ENCODE assay signal across 9 cellular contexts in the genomic region with DNA sequence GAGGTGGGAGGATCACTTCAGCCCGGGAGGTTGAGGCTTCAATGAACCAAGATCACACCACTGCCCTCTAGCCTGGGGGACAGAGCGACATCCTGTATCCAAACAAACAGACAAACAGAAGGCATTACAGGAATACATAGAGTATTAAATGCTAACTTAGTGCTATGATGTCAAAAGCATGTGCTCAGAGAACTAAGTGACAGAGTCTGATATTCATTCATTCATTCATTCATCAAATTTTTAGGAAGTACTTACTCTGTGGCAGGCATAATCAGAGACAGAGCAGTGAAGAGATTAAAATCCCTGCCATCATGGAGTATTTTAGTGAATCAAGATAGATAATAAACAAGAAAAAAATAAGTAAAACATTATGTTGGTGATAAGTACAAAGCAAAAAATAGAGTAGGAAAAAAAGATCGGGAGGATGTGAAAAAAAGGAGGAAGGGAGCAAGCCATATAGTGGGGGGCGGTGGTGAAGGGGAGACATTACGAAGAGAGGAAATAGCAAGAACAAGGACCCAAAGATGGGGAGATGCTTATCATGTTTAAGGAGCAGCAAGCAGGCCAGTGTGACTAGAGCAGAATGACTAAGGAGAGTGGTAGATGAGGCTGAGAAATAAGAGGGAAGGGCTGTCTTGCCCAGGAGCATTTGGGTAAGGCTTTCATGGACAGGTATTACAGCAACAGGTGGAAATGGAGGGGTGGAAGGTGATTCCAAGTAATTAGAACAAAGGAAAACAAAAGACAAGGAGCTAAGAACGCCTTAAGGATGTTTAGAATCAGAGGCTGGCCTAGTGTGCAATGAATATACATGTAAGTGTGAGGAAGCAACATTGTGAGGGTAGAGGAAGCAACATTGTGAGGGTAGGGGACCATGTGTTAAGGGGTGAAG. TPM values are rescaled to one million over a fixed set of nuclear protein-coding genes. Genes with fewer than 3 reads are reported as not detected.
DNase-seq lines count a peak whose midpoint lies in the region; TF ChIP-seq lines count a peak whose summit lies in the region.
"Had no signal": no experiment of that assay in that cellular context is flagged by ENCODE, and none has a peak within 500 bp of the region (broad histone marks: within the 10 kb centered on the region; RNA-seq: fewer than 3 reads in every experiment).

No MANE protein-coding gene starts in this region.

- H3K36me3 ChIP-seq in HUES64 (ENCODE audit: insufficient read depth, low read length) (peaks cover 3% of the 10 kb centered on the region), brain microvascular endothelial cell (replicated peaks) (peaks cover 3% of the 10 kb centered on the region), mesendoderm (ENCODE audit: control insufficient read depth, insufficient read depth, low read length) (no peaks in the 10 kb centered on the region), WERI-Rb-1 (peaks cover 22% of the 10 kb centered on the region)
- H3K36me3 ChIP-seq: ascending aorta had no signal

- H3K27me3 ChIP-seq in HUES64 (ENCODE audit: insufficient read depth, low read length) (peaks cover 12% of the 10 kb centered on the region; the same call in 1 of the 2 replicates), brain microvascular endothelial cell (replicated peaks) (no peaks in the 10 kb centered on the region), mesendoderm (ENCODE audit: insufficient read depth, low read length, poor library complexity) (no peaks in the 10 kb centered on the region), WERI-Rb-1 (ENCODE audit: insufficient read depth, low read depth, severe bottlenecking) (no peaks in the 10 kb centered on the region)
- H3K27me3 ChIP-seq: ascending aorta had no signal

- H3K79me2 ChIP-seq in mesendoderm (ENCODE audit: control insufficient read depth, insufficient read depth, low read length), result peaks cover 51% of the 10 kb centered on the region

- peaks cover 6% of the 10 kb centered on the region for H3K79me1 ChIP-seq in mesendoderm (ENCODE audit: low read length)

- H3K9me3 ChIP-seq in HUES64 (ENCODE audit: insufficient read depth, low read depth, low read length), result no peaks in the 10 kb centered on the region
- H3K9me3 ChIP-seq in WERI-Rb-1 (ENCODE audit: severe bottlenecking), result no peaks in the 10 kb centered on the region
- H3K9me3 ChIP-seq: ascending aorta had no signal

- no peak for DNase-seq in AG04449 (ENCODE audit: low read depth, low spot score)
- DNase-seq in brain microvascular endothelial cell, result peak; percentile 34
- DNase-seq in mesendoderm, result peak; percentile 31
- no peak for DNase-seq in SIG-M5 (lab: John Stamatoyannopoulos, UW)
- DNase-seq in hippocampal formation (lab: John Stamatoyannopoulos, UW), result no peak
- DNase-seq in DMS53 (lab: John Stamatoyannopoulos, UW), result no peak
- no peak for DNase-seq in WERI-Rb-1

- H3K23ac ChIP-seq in mesendoderm (ENCODE audit: low read length), result no peak overlapping the region

- H2BK5ac ChIP-seq in mesendoderm (ENCODE audit: low read length), result no peak overlapping the region

- H3K4me1 ChIP-seq in HUES64 (ENCODE audit: insufficient read depth, low read length), result peaks cover 24% of the 10 kb centered on the region
- peaks cover 6% of the 10 kb centered on the region for H3K4me1 ChIP-seq in mesendoderm (ENCODE audit: control insufficient read depth, low read depth, low read length)

- in situ Hi-C loops in brain microvascular endothelial cell (cut with HindIII; ENCODE audit: low pct_ligation_motif_present, low sequenced_read_pairs), result no loop called here

- H4K8ac ChIP-seq in mesendoderm (ENCODE audit: low read depth, low read length), result no peak overlapping the region

- CTCF ChIA-PET in AG04449 (lab: Yijun Ruan, JAX), result interaction anchor here (0.9 to 3.0 kb wide), 7 partner anchors 13 to 219 kb away, joined by 3 to 46 read pairs (median 4); no protein-coding TSS in a partner anchor

- H3K18ac ChIP-seq in mesendoderm (ENCODE audit: low read length), result no peak overlapping the region

- POLR2A ChIA-PET in AG04449 (lab: Yijun Ruan, JAX), result no interaction called here

- H3K27ac ChIP-seq in HUES64 (ENCODE audit: low read depth, low read length) (no peak overlapping the region), brain microvascular endothelial cell (peak overlapping the region; percentile 96), mesendoderm (ENCODE audit: low read depth, low read length) (no peak overlapping the region), WERI-Rb-1 (no peak overlapping the region)

- H4K5ac ChIP-seq in mesendoderm (ENCODE audit: low read length), result no peak overlapping the region

- TF ChIP-seq CTCF in AG04449 (IDR thresholded peaks at IDR 0.05; ENCODE audit: insufficient read depth, low read length, missing control alignments), result no peak
- TF ChIP-seq CTCF in brain microvascular endothelial cell (IDR thresholded peaks at IDR 0.05; ENCODE audit: low read depth, low read length, missing control alignments), result no peak
- TF ChIP-seq CTCF in WERI-Rb-1 (IDR thresholded peaks at IDR 0.05; ENCODE audit: low read depth, low read length), result no peak

- WGBS in HUES64, result 86% methylated on average over 5 of the region's 6 CpGs
- WGBS in mesendoderm (ENCODE audit: extremely low coverage, insufficient coverage, low lambda C conversion rate), result 100% methylated on average over 1 of the region's 6 CpGs

- H3K4me2 ChIP-seq in mesendoderm (ENCODE audit: low read length), result no peak overlapping the region

- peak overlapping the region; percentile 83 for H3K4me3 ChIP-seq in AG04449 (ENCODE audit: low read depth, low read length)
- H3K4me3 ChIP-seq in HUES64 (ENCODE audit: low read length), result peak overlapping the region; percentile 71; the same call in 1 of the 2 replicates
- H3K4me3 ChIP-seq in brain microvascular endothelial cell (ENCODE audit: low read depth, low read length), result peak overlapping the region; percentile 84
- H3K4me3 ChIP-seq in mesendoderm (ENCODE audit: low read length), result no peak overlapping the region
- H3K4me3 ChIP-seq in WERI-Rb-1 (ENCODE audit: low read depth, low read length), result no peak overlapping the region

- H3K9ac ChIP-seq in HUES64 (ENCODE audit: low read depth, low read length) (no peak overlapping the region), mesendoderm (ENCODE audit: low read length) (peak overlapping the region; percentile 31)

- no peak overlapping the region for H2AK5ac ChIP-seq in mesendoderm (ENCODE audit: low read length)

- no peak overlapping the region for H2BK120ac ChIP-seq in mesendoderm (ENCODE audit: low read depth, low read length)

- H3K4ac ChIP-seq in mesendoderm (ENCODE audit: low read depth, low read length), result no peak overlapping the region

- H2BK15ac ChIP-seq in mesendoderm (replicated peaks; ENCODE audit: low read depth), result no peak overlapping the region

- H3K56ac ChIP-seq in mesendoderm (ENCODE audit: low read length), result peak overlapping the region; percentile 62

RNA-seq across cellular contexts. Expression of a gene that starts 2.8 kb away (rescaled TPM):
- polyA plus RNA-seq in HUES64 (2013, experiment 1 of 2), result 21.0 TPM
- polyA plus RNA-seq in HUES64 (2013, experiment 2 of 2), result 23.8 TPM
- 23.3 TPM for polyA plus RNA-seq in mesendoderm (2013, experiment 1 of 2)
- 22.9 TPM for polyA plus RNA-seq in mesendoderm (2013, experiment 2 of 2)

RNA-seq across cellular contexts. Expression of a gene that starts 30.4 kb away (rescaled TPM):
- 3.4 TPM for polyA plus RNA-seq in HUES64 (2013, experiment 1 of 2)
- polyA plus RNA-seq in HUES64 (2013, experiment 2 of 2), result 3.6 TPM
- 2.6 TPM for polyA plus RNA-seq in mesendoderm (2013, experiment 1 of 2)
- 3.0 TPM for polyA plus RNA-seq in mesendoderm (2013, experiment 2 of 2)

Comparison
In these comparisons a context has a peak if more than half of its experiments do, and no peak if none do; other contexts are left out.
1. DNase-seq: peak in brain microvascular endothelial cell (single experiment) and mesendoderm (single experiment); none in AG04449 (single experiment), SIG-M5 (single experiment), hippocampal formation (0 of 2), DMS53 (single experiment) and WERI-Rb-1 (single experiment).
2. H3K4me3 ChIP-seq: peak in AG04449 (single experiment), HUES64 (single experiment) and brain microvascular endothelial cell (single experiment); none in mesendoderm (single experiment) and WERI-Rb-1 (single experiment).